Comparison of ENCODE assay signal across 1 cellular context in the genomic region with DNA sequence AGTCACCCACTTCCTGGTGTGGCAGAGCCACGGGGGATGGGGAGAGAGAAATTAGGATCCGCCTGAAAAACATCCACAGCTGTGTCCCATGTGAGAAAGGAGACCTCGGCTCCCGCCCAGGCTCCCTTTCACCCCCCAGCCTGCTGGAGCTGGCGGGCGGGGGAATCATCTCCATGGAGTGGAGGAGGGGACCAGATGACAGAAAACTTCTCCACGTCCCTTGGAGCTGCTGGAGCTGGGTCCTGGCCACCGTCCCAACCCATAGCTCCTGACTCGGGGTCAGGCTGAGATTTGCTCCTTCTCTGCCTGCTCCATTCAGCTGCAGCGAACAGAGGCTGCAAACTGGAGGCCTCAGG.
TF ChIP-seq lines count a peak whose summit lies in the region.

No MANE protein-coding gene starts in this region.

TF ChIP-seq in SK-N-SH, 30 proteins besides CTCF, POLR2A, EP300 and RAD21 (continued from another document):
- TF ChIP-seq SMC3 (IDR thresholded peaks at IDR 0.05; ENCODE audit: low read depth, low read length), result no peak
- TF ChIP-seq YY1 (IDR thresholded peaks at IDR 0.05; ENCODE audit: low read depth), result no peak
- no peak for TF ChIP-seq POLR2AphosphoS5 (IDR thresholded peaks at IDR 0.05; ENCODE audit: low read depth, low read length)
- TF ChIP-seq ELF1 (IDR thresholded peaks at IDR 0.05), result no peak
- TF ChIP-seq GATA2 (CRISPR knock-in tag; IDR thresholded peaks at IDR 0.05), result no peak
- no peak for TF ChIP-seq RXRA (IDR thresholded peaks at IDR 0.05; ENCODE audit: borderline replicate concordance, low read depth)
- no peak for TF ChIP-seq TAF1 (IDR thresholded peaks at IDR 0.05; ENCODE audit: borderline replicate concordance, low read depth, low read length)
- TF ChIP-seq JUND (IDR thresholded peaks at IDR 0.05), result no peak
- no peak for TF ChIP-seq FOXM1 (IDR thresholded peaks at IDR 0.05; ENCODE audit: low read depth)
- TF ChIP-seq CHD2 (IDR thresholded peaks at IDR 0.05; ENCODE audit: low read length, partially characterized antibody), result no peak
- no peak for TF ChIP-seq TEAD4 (IDR thresholded peaks at IDR 0.05; ENCODE audit: borderline replicate concordance, insufficient read depth)
- no peak for TF ChIP-seq TCF12 (IDR thresholded peaks at IDR 0.05)
